Comparison of ENCODE assay signal across 1 cellular context in the genomic region with DNA sequence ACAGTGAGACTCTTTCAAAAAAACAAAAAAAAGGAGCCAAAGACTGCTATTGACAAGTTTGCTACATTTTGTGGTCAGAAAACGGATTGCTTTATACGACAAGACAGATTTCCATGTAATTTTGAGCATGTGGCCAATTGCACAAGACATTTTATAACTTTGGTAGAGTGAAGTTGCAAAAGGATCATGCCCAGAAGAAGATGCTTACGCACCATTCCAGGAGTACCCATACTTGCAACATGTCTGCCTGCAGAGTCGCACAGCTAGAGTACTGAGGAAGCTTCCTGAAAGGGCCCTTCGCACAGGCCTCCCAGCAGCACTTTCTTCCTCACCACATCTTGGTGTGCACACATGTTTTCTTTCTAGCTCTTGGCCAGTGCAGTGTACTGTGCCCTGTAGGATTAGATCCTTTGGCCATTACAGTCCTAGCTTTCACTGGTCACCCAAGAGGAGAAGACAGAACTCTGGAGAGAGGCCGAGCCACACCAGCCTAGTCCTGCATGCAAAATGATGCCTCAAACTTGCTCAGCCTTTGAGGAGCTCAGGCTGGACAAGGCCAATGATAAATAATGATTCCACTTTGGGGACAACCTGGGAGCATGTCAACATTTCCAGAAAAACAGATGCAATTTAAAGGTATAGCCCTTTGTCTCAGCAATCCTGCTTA.
TF ChIP-seq lines count a peak whose summit lies in the region.

No MANE protein-coding gene starts in this region.

TF ChIP-seq in HepG2, 621 proteins besides CTCF, POLR2A, EP300 and RAD21:
- TF ChIP-seq, protein P1, sequence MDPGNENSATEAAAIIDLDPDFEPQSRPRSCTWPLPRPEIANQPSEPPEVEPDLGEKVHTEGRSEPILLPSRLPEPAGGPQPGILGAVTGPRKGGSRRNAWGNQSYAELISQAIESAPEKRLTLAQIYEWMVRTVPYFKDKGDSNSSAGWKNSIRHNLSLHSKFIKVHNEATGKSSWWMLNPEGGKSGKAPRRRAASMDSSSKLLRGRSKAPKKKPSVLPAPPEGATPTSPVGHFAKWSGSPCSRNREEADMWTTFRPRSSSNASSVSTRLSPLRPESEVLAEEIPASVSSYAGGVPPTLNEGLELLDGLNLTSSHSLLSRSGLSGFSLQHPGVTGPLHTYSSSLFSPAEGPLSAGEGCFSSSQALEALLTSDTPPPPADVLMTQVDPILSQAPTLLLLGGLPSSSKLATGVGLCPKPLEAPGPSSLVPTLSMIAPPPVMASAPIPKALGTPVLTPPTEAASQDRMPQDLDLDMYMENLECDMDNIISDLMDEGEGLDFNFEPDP (CRISPR knock-in tag; conservative IDR thresholded peaks at IDR 0.05) = 0 out of 2 replicates have a peak, but pooled peaks have one; percentile 9
- TF ChIP-seq, protein P2, sequence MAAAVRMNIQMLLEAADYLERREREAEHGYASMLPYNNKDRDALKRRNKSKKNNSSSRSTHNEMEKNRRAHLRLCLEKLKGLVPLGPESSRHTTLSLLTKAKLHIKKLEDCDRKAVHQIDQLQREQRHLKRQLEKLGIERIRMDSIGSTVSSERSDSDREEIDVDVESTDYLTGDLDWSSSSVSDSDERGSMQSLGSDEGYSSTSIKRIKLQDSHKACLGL (CRISPR knock-in tag; IDR thresholded peaks at IDR 0.05) = no peak
